1 cellular context compared by ENCODE assay signal in the genomic region with DNA sequence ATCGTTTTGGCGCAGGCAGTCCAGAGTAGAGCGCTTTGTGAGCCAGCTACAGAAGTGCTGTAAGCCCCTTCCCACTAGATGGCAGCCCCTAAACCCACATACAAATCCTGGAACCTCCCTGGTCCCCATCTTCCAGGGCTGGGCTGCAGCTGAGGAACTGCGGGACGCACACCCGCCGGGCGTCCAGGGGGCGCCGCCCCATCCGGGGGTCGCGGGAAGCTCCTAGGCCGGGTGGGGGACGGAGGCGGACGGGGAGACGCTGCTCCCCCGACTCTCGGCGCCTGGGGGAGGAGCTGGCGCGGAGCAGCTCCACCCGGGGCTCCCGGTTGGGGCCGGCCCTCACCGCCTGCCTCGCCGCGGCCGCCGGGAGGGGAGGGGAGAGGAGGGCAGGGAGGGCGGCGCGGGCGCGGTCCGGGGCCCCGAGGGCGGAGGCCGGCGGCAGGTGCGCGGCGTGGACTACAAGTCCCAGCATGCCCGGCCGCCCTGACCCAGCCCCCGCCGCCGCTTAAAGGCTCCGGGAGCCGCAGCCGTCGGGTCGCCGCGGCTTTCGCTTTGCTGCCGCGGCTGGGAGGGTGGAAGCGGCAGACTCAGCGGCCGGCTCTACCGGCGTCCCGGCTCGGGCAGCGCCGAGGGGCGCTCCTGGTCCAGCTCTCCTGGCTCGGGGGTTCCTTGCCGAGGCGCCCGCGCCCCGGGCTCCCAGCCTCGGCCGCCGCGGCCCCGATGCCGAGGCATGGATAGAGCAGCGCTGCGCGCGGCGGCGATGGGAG.
TF ChIP-seq lines count a peak whose summit lies in the region.

A gene (plus strand): TSS at position 535 of the 767 bp plus-strand sequence. CDS start 196 bp downstream, at position 731.

TF ChIP-seq in HepG2, 621 proteins besides CTCF, POLR2A, EP300 and RAD21 (continued from another document and continues in another):
- TF ChIP-seq, protein P1, sequence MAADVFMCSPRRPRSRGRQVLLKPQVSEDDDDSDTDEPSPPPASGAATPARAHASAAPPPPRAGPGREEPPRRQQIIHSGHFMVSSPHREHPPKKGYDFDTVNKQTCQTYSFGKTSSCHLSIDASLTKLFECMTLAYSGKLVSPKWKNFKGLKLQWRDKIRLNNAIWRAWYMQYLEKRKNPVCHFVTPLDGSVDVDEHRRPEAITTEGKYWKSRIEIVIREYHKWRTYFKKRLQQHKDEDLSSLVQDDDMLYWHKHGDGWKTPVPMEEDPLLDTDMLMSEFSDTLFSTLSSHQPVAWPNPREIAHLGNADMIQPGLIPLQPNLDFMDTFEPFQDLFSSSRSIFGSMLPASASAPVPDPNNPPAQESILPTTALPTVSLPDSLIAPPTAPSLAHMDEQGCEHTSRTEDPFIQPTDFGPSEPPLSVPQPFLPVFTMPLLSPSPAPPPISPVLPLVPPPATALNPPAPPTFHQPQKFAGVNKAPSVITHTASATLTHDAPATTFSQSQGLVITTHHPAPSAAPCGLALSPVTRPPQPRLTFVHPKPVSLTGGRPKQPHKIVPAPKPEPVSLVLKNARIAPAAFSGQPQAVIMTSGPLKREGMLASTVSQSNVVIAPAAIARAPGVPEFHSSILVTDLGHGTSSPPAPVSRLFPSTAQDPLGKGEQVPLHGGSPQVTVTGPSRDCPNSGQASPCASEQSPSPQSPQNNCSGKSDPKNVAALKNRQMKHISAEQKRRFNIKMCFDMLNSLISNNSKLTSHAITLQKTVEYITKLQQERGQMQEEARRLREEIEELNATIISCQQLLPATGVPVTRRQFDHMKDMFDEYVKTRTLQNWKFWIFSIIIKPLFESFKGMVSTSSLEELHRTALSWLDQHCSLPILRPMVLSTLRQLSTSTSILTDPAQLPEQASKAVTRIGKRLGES (CRISPR knock-in tag; IDR thresholded peaks at IDR 0.05; ENCODE audit: borderline replicate concordance), result no peak
- TF ChIP-seq BRCA1 (CRISPR knock-in tag; IDR thresholded peaks at IDR 0.05) (no peak), WIZ (CRISPR knock-in tag; IDR thresholded peaks at IDR 0.05) (no peak), ZMAT3 (CRISPR knock-in tag; conservative IDR thresholded peaks at IDR 0.05) (0 out of 2 replicates have a peak, but pooled peaks have one; percentile 33), RFX3 (CRISPR knock-in tag; IDR thresholded peaks at IDR 0.05) (no peak), FOSL2 (CRISPR knock-in tag; IDR thresholded peaks at IDR 0.05) (no peak; the same call in 1 of the 2 replicates), ZNF775 (CRISPR knock-in tag; IDR thresholded peaks at IDR 0.05; ENCODE audit: borderline replicate concordance) (no peak), ZBTB21 (CRISPR knock-in tag; IDR thresholded peaks at IDR 0.05) (no peak), ZNF678 (CRISPR knock-in tag; IDR thresholded peaks at IDR 0.05) (no peak), ZNF124 (CRISPR knock-in tag; IDR thresholded peaks at IDR 0.05) (no peak), ZNF543 (CRISPR knock-in tag; IDR thresholded peaks at IDR 0.05) (no peak), ESRRA (CRISPR knock-in tag; IDR thresholded peaks at IDR 0.05; ENCODE audit: low read depth) (no peak), ZNF598 (CRISPR knock-in tag; IDR thresholded peaks at IDR 0.05; ENCODE audit: borderline replicate concordance) (no peak), MBNL3 (CRISPR knock-in tag; conservative IDR thresholded peaks at IDR 0.05) (no peak), KDM6A (CRISPR knock-in tag; IDR thresholded peaks at IDR 0.05; ENCODE audit: low read depth) (no peak), AGO2 (optimal IDR thresholded peaks at IDR 0.05; ENCODE audit: low read depth, low read length) (no peak), SRF (IDR thresholded peaks at IDR 0.05; ENCODE audit: low read depth, low read length) (no peak), ZNF180 (CRISPR knock-in tag; IDR thresholded peaks at IDR 0.05; ENCODE audit: borderline replicate concordance, low read depth) (no peak), SMAD9 (CRISPR knock-in tag; IDR thresholded peaks at IDR 0.05) (no peak), IRX3 (CRISPR knock-in tag; IDR thresholded peaks at IDR 0.05; ENCODE audit: borderline replicate concordance, low read depth) (no peak), ZFP90 (CRISPR knock-in tag; IDR thresholded peaks at IDR 0.05; ENCODE audit: borderline replicate concordance) (no peak), REXO4 (CRISPR knock-in tag; IDR thresholded peaks at IDR 0.05; ENCODE audit: borderline replicate concordance) (no peak), HMG20A (CRISPR knock-in tag; IDR thresholded peaks at IDR 0.05; ENCODE audit: borderline replicate concordance) (no peak), NR2F1 (CRISPR knock-in tag; IDR thresholded peaks at IDR 0.05) (no peak), ZNF75D (CRISPR knock-in tag; IDR thresholded peaks at IDR 0.05; ENCODE audit: borderline replicate concordance) (no peak), FOXA1 (IDR thresholded peaks at IDR 0.05) (no peak), FOXA1 (CRISPR knock-in tag; IDR thresholded peaks at IDR 0.05) (no peak), ZNF713 (CRISPR knock-in tag; IDR thresholded peaks at IDR 0.05) (no peak), ZNF747 (CRISPR knock-in tag; IDR thresholded peaks at IDR 0.05; ENCODE audit: borderline replicate concordance) (no peak), ZKSCAN8 (CRISPR knock-in tag; IDR thresholded peaks at IDR 0.05; ENCODE audit: borderline replicate concordance) (no peak), ZNF121 (CRISPR knock-in tag; IDR thresholded peaks at IDR 0.05) (no peak), MAZ (IDR thresholded peaks at IDR 0.05; ENCODE audit: borderline replicate concordance, low read depth, low read length) (peak; percentile 40; the same call in 1 of the 2 replicates), MAZ (CRISPR knock-in tag; IDR thresholded peaks at IDR 0.05; ENCODE audit: low read depth) (peak; percentile 22; the same call in 1 of the 2 replicates), SIX4 (CRISPR knock-in tag; IDR thresholded peaks at IDR 0.05) (no peak), PCBP1 (IDR thresholded peaks at IDR 0.05; ENCODE audit: borderline replicate concordance, low read depth, low read length) (no peak), REL (CRISPR knock-in tag; conservative IDR thresholded peaks at IDR 0.05) (no peak), ZNF143 (CRISPR knock-in tag; IDR thresholded peaks at IDR 0.05) (peak; percentile 87), ZBTB8A (CRISPR knock-in tag; IDR thresholded peaks at IDR 0.05; ENCODE audit: borderline replicate concordance, low read depth) (no peak), SKI (IDR thresholded peaks at IDR 0.05; ENCODE audit: partially characterized antibody) (peak; percentile 52), SALL1 (CRISPR knock-in tag; IDR thresholded peaks at IDR 0.05) (no peak), ZNF614 (CRISPR knock-in tag; IDR thresholded peaks at IDR 0.05; ENCODE audit: borderline replicate concordance) (0 out of 2 replicates have a peak, but pooled peaks have one; percentile 48), NCOA5 (CRISPR knock-in tag; IDR thresholded peaks at IDR 0.05) (no peak), MED8 (CRISPR knock-in tag; IDR thresholded peaks at IDR 0.05; ENCODE audit: insufficient replicate concordance) (no peak), HOXD1 (CRISPR knock-in tag; IDR thresholded peaks at IDR 0.05) (no peak), GFI1 (CRISPR knock-in tag; IDR thresholded peaks at IDR 0.05; ENCODE audit: borderline replicate concordance) (peak; percentile 32; the same call in 1 of the 2 replicates), ZMYM2 (CRISPR knock-in tag; IDR thresholded peaks at IDR 0.05) (no peak), PRPF4 (IDR thresholded peaks at IDR 0.05; ENCODE audit: low read depth, low read length, poor library complexity, severe bottlenecking) (no peak), SRSF4 (IDR thresholded peaks at IDR 0.05; ENCODE audit: low read depth, low read length, poor library complexity, severe bottlenecking) (no peak)
- TF ChIP-seq, protein P2, sequence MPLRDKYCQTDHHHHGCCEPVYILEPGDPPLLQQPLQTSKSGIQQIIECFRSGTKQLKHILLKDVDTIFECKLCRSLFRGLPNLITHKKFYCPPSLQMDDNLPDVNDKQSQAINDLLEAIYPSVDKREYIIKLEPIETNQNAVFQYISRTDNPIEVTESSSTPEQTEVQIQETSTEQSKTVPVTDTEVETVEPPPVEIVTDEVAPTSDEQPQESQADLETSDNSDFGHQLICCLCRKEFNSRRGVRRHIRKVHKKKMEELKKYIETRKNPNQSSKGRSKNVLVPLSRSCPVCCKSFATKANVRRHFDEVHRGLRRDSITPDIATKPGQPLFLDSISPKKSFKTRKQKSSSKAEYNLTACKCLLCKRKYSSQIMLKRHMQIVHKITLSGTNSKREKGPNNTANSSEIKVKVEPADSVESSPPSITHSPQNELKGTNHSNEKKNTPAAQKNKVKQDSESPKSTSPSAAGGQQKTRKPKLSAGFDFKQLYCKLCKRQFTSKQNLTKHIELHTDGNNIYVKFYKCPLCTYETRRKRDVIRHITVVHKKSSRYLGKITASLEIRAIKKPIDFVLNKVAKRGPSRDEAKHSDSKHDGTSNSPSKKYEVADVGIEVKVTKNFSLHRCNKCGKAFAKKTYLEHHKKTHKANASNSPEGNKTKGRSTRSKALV (CRISPR knock-in tag; IDR thresholded peaks at IDR 0.05), result 0 out of 2 replicates have a peak, but pooled peaks have one; percentile 12
- TF ChIP-seq, protein P3, sequence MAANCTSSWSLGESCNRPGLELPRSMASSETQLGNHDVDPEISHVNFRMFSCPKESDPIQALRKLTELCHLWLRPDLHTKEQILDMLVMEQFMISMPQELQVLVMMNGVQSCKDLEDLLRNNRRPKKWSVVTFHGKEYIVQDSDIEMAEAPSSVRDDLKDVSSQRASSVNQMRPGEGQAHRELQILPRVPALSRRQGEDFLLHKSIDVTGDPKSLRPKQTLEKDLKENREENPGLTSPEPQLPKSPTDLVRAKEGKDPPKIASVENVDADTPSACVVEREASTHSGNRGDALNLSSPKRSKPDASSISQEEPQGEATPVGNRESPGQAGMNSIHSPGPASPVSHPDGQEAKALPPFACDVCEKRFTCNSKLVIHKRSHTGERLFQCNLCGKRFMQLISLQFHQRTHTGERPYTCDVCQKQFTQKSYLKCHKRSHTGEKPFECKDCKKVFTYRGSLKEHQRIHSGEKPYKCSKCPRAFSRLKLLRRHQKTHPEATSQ (CRISPR knock-in tag; IDR thresholded peaks at IDR 0.05; ENCODE audit: borderline replicate concordance), result no peak
- TF ChIP-seq, protein P4, sequence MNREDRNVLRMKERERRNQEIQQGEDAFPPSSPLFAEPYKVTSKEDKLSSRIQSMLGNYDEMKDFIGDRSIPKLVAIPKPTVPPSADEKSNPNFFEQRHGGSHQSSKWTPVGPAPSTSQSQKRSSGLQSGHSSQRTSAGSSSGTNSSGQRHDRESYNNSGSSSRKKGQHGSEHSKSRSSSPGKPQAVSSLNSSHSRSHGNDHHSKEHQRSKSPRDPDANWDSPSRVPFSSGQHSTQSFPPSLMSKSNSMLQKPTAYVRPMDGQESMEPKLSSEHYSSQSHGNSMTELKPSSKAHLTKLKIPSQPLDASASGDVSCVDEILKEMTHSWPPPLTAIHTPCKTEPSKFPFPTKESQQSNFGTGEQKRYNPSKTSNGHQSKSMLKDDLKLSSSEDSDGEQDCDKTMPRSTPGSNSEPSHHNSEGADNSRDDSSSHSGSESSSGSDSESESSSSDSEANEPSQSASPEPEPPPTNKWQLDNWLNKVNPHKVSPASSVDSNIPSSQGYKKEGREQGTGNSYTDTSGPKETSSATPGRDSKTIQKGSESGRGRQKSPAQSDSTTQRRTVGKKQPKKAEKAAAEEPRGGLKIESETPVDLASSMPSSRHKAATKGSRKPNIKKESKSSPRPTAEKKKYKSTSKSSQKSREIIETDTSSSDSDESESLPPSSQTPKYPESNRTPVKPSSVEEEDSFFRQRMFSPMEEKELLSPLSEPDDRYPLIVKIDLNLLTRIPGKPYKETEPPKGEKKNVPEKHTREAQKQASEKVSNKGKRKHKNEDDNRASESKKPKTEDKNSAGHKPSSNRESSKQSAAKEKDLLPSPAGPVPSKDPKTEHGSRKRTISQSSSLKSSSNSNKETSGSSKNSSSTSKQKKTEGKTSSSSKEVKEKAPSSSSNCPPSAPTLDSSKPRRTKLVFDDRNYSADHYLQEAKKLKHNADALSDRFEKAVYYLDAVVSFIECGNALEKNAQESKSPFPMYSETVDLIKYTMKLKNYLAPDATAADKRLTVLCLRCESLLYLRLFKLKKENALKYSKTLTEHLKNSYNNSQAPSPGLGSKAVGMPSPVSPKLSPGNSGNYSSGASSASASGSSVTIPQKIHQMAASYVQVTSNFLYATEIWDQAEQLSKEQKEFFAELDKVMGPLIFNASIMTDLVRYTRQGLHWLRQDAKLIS (CRISPR knock-in tag; IDR thresholded peaks at IDR 0.05), result no peak
- TF ChIP-seq, protein P5, sequence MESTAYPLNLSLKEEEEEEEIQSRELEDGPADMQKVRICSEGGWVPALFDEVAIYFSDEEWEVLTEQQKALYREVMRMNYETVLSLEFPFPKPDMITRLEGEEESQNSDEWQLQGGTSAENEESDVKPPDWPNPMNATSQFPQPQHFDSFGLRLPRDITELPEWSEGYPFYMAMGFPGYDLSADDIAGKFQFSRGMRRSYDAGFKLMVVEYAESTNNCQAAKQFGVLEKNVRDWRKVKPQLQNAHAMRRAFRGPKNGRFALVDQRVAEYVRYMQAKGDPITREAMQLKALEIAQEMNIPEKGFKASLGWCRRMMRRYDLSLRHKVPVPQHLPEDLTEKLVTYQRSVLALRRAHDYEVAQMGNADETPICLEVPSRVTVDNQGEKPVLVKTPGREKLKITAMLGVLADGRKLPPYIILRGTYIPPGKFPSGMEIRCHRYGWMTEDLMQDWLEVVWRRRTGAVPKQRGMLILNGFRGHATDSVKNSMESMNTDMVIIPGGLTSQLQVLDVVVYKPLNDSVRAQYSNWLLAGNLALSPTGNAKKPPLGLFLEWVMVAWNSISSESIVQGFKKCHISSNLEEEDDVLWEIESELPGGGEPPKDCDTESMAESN (CRISPR knock-in tag; conservative IDR thresholded peaks at IDR 0.05), result 0 out of 2 replicates have a peak, but pooled peaks have one; percentile 16
- TF ChIP-seq, protein P6, sequence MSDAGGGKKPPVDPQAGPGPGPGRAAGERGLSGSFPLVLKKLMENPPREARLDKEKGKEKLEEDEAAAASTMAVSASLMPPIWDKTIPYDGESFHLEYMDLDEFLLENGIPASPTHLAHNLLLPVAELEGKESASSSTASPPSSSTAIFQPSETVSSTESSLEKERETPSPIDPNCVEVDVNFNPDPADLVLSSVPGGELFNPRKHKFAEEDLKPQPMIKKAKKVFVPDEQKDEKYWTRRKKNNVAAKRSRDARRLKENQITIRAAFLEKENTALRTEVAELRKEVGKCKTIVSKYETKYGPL (CRISPR knock-in tag; IDR thresholded peaks at IDR 0.05), result no peak
- TF ChIP-seq, protein P7, sequence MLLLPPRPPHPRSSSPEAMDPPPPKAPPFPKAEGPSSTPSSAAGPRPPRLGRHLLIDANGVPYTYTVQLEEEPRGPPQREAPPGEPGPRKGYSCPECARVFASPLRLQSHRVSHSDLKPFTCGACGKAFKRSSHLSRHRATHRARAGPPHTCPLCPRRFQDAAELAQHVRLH (CRISPR knock-in tag; IDR thresholded peaks at IDR 0.05; ENCODE audit: borderline replicate concordance, low read depth), result no peak
- TF ChIP-seq, protein P8, sequence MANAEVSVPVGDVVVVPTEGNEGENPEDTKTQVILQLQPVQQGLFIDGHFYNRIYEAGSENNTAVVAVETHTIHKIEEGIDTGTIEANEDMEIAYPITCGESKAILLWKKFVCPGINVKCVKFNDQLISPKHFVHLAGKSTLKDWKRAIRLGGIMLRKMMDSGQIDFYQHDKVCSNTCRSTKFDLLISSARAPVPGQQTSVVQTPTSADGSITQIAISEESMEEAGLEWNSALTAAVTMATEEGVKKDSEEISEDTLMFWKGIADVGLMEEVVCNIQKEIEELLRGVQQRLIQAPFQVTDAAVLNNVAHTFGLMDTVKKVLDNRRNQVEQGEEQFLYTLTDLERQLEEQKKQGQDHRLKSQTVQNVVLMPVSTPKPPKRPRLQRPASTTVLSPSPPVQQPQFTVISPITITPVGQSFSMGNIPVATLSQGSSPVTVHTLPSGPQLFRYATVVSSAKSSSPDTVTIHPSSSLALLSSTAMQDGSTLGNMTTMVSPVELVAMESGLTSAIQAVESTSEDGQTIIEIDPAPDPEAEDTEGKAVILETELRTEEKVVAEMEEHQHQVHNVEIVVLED (CRISPR knock-in tag; IDR thresholded peaks at IDR 0.05; ENCODE audit: borderline replicate concordance), result peak; percentile 73
